ENCODE assay signal across 9 cellular contexts in genomic region chr11:122796128-122796717, GRCh38. TPM values are rescaled to one million over a fixed set of nuclear protein-coding genes. Genes with fewer than 3 reads are reported as not detected.
A peak's percentile ranks its signal among the peaks of the same experiment; 100 is the strongest.
DNase-seq lines count a peak whose midpoint lies in the region; ATAC-seq, FAIRE-seq and TF ChIP-seq lines count a peak whose summit lies in the region.
"Had no signal": no experiment of that assay in that cellular context is flagged by ENCODE, and none has a peak within 500 bp of the region (broad histone marks: within the 10 kb centered on the region; RNA-seq: fewer than 3 reads in every experiment).

No MANE protein-coding gene starts in this region.

- H3K4me1 ChIP-seq in IMR-90 (ENCODE audit: control insufficient read depth, insufficient read depth, low read length): peaks cover 7% of the 10 kb centered on the region
- H3K4me1 ChIP-seq in HepG2 (ENCODE audit: insufficient read depth, low read length): no peaks in the 10 kb centered on the region

- H2AFZ ChIP-seq in IMR-90 (replicated peaks; ENCODE audit: low read length, poor library complexity): peak overlapping the region; percentile 26
- no peak overlapping the region for H2AFZ ChIP-seq in HepG2 (ENCODE audit: low read length)

- H3K9ac ChIP-seq in IMR-90 (ENCODE audit: low read depth, low read length) (no peak overlapping the region), HepG2 (ENCODE audit: insufficient read depth, low read depth, low read length) (no peak overlapping the region)

- no peak overlapping the region for H2AK5ac ChIP-seq in IMR-90 (ENCODE audit: low read depth, low read length)

- POLR2A ChIA-PET in IMR-90 (lab: Charles Lee; ENCODE audit: unreplicated experiment) (no interaction called here), HepG2 (lab: Yijun Ruan, JAX) (no interaction called here)

- no peaks in the 10 kb centered on the region for H3K27me3 Mint-ChIP-seq in brain

- in situ Hi-C loops in IMR-90 (cut with MboI; ENCODE audit: low sequenced_read_pairs): loop anchor here (5.0 kb wide), 1 partner anchor 56 kb away; no protein-coding TSS in a partner anchor
- in situ Hi-C loops in HepG2 (cut with HindIII; ENCODE audit: extremely low pct_ligation_motif_present, low pct_unique_long_range_greater_than_20kb): no loop called here

- H4K20me1 ChIP-seq in IMR-90 (ENCODE audit: insufficient read depth, low read length): no peaks in the 10 kb centered on the region
- H4K20me1 ChIP-seq in HepG2 (ENCODE audit: insufficient read depth, low read length): no peaks in the 10 kb centered on the region; the same call in 1 of the 2 replicates

- H3K4me3 ChIP-seq in AG09309 (ENCODE audit: control insufficient read depth, low read depth, low read length): no peak overlapping the region
- no peak overlapping the region for H3K4me3 ChIP-seq in IMR-90 (ENCODE audit: insufficient read depth, low read depth, low read length)
- no peak overlapping the region for H3K4me3 ChIP-seq in HepG2 (replicated peaks in 1 of 3; ENCODE audit: insufficient read depth in 1 of 3, low read depth in 2 of 3, low read length in 3 of 3)

- no peaks in the 10 kb centered on the region for H3K79me2 ChIP-seq in HepG2 (ENCODE audit: insufficient read depth, low read length)

- H2AK9ac ChIP-seq in IMR-90 (replicated peaks; ENCODE audit: low read depth, low read length, poor library complexity): peak overlapping the region; percentile 52

- WGBS in IMR-90 (ENCODE audit: extremely low coverage in 2 of 2, insufficient read length in 1 of 2), 2 experiments: no CpG with 5 or more reads among the region's 11 CpGs
- WGBS in HepG2 (ENCODE audit: low lambda C conversion rate): 77% methylated on average over 9 of the region's 11 CpGs

- peak; percentile 92 for TF ChIP-seq CTCF in AG09309 (IDR thresholded peaks at IDR 0.05; ENCODE audit: control insufficient read depth, insufficient read depth, low read depth, low read length, missing control alignments)
- TF ChIP-seq CTCF in IMR-90 (conservative IDR thresholded peaks at IDR 0.05; ENCODE audit: low read depth, low read length): peak; percentile 60
- TF ChIP-seq CTCF in brain (conservative IDR thresholded peaks at IDR 0.05): peak; percentile 55 to 75
- TF ChIP-seq CTCF in HepG2 (CRISPR knock-in tag; IDR thresholded peaks at IDR 0.05): peak; percentile 70

- no peak for FAIRE-seq in HepG2 (lab: Jason Lieb, UNC)

- no TSS peak for BruUV-seq in IMR-90 (replicated peaks; lab: Mats Ljungman, UMichigan)
- no TSS peak for BruUV-seq in HepG2 (replicated peaks; lab: Mats Ljungman, UMichigan)

- no peak overlapping the region for H3K4me2 ChIP-seq in IMR-90 (ENCODE audit: low read depth, low read length)
- H3K4me2 ChIP-seq in HepG2 (ENCODE audit: low read depth, low read length): no peak overlapping the region

- no peak overlapping the region for H2BK20ac ChIP-seq in IMR-90 (ENCODE audit: low read depth, low read length)

- no peak overlapping the region for H4K91ac ChIP-seq in IMR-90 (ENCODE audit: insufficient read depth, low read depth, low read length)

- peaks cover 15% of the 10 kb centered on the region for H3K4me1 Mint-ChIP-seq in brain

- no peak overlapping the region for H3K18ac ChIP-seq in IMR-90 (ENCODE audit: low read depth, low read length)

- TF ChIP-seq RAD21 in IMR-90 (IDR thresholded peaks at IDR 0.05; ENCODE audit: low read length) (peak; percentile 52), HepG2 (CRISPR knock-in tag; IDR thresholded peaks at IDR 0.05) (no peak)

- CTCF ChIA-PET in IMR-90 (lab: Yijun Ruan, JAX) (interaction anchor here (0.6 to 1.8 kb wide), 10 partner anchors 11 to 225 kb away, joined by 3 to 8 read pairs (median 3); partner anchors contain the start of gene UBASH3B), HepG2 (lab: Yijun Ruan, JAX; ENCODE audit: low intra/inter-chr PET ratio, low total read pairs) (interaction anchor here (1.5 kb wide), 1 partner anchor 58 kb away, joined by 11 read pairs; no protein-coding TSS in a partner anchor)

- H3K23ac ChIP-seq in IMR-90 (ENCODE audit: low read depth, low read length): no peak overlapping the region

- H2BK5ac ChIP-seq in IMR-90 (ENCODE audit: low read depth, low read length, poor library complexity, severe bottlenecking): no peak overlapping the region

- no peak overlapping the region for H3K14ac ChIP-seq in IMR-90 (replicated peaks; ENCODE audit: low read depth, low read length)

- no peaks in the 10 kb centered on the region for H3K9me3 Mint-ChIP-seq in brain

- no peak for TF ChIP-seq EP300 in HepG2 (IDR thresholded peaks at IDR 0.05; ENCODE audit: low read depth in 2 of 2, low read length in 2 of 2)
- no peak for TF ChIP-seq EP300 in HepG2 (CRISPR knock-in tag; IDR thresholded peaks at IDR 0.05; ENCODE audit: borderline replicate concordance)

- H3K56ac ChIP-seq in IMR-90 (ENCODE audit: extremely low read depth, insufficient read depth, low read length): no peak overlapping the region

- H3K27ac Mint-ChIP-seq in brain: no peak overlapping the region

- H3K4me3 Mint-ChIP-seq in brain: no peak overlapping the region

- H2BK15ac ChIP-seq in IMR-90 (ENCODE audit: low read depth, low read length): no peak overlapping the region

- H4K5ac ChIP-seq in IMR-90 (ENCODE audit: low read depth, low read length): no peak overlapping the region

- H3K9me3 ChIP-seq in IMR-90 (ENCODE audit: control insufficient read depth, insufficient read depth, low read length): no peaks in the 10 kb centered on the region
- H3K9me3 ChIP-seq in HepG2 (ENCODE audit: low read length): no peaks in the 10 kb centered on the region

- intact Hi-C loops in IMR-90 (cut with micrococcal nuclease) (loop anchor here (1.0 kb wide), 1 partner anchor 58 kb away; no protein-coding TSS in a partner anchor), HepG2 (cut with micrococcal nuclease; ENCODE audit: unreplicated experiment) (loop anchor here (1.0 kb wide), 1 partner anchor 58 kb away; no protein-coding TSS in a partner anchor)

- peaks cover 25% of the 10 kb centered on the region for H3K36me3 ChIP-seq in IMR-90 (ENCODE audit: control insufficient read depth, insufficient read depth, low read length)
- peaks cover 9 to 16% of the 10 kb centered on the region in 2 experiments for H3K36me3 ChIP-seq in HepG2 (replicated peaks in 1 of 2; ENCODE audit: control insufficient read depth in 1 of 2, insufficient read depth in 2 of 2, low read length in 2 of 2)

- dilution Hi-C loops in IMR-90 (cut with HindIII; ENCODE audit: low sequenced_read_pairs, unreplicated experiment): no loop called here

- H3K9me1 ChIP-seq in IMR-90 (ENCODE audit: insufficient read depth, low read length): peaks cover 3% of the 10 kb centered on the region; the same call in 1 of the 2 replicates

- peaks cover 3 to 9% of the 10 kb centered on the region in 2 experiments; a peak in 3 of 4 replicates for H3K79me1 ChIP-seq in IMR-90 (ENCODE audit: low read depth in 1 of 2, low read length in 2 of 2)

- peaks cover 62% of the 10 kb centered on the region for H3K36me3 Mint-ChIP-seq in brain

- H3K27me3 ChIP-seq in IMR-90 (ENCODE audit: control insufficient read depth, insufficient read depth, low read length): no peaks in the 10 kb centered on the region
- no peaks in the 10 kb centered on the region for H3K27me3 ChIP-seq in HepG2 (ENCODE audit: control insufficient read depth in 1 of 2, insufficient read depth in 2 of 2, low read length in 2 of 2)

- H3K27ac ChIP-seq in IMR-90 (ENCODE audit: insufficient read depth, low read length): no peak overlapping the region
- no peak overlapping the region for H3K27ac ChIP-seq in HepG2 (ENCODE audit: extremely low read length, insufficient read depth, low read length)

- TF ChIP-seq POLR2A in IMR-90 (IDR thresholded peaks at IDR 0.05; ENCODE audit: low read depth, low read length): no peak
- TF ChIP-seq POLR2A in HepG2 (IDR thresholded peaks at IDR 0.05; ENCODE audit: insufficient read depth in 1 of 2, low read depth in 2 of 2, low read length in 2 of 2): no peak

- no peak overlapping the region for H4K8ac ChIP-seq in IMR-90 (ENCODE audit: low read depth in 2 of 2, low read length in 2 of 2)

- H2BK120ac ChIP-seq in IMR-90 (ENCODE audit: low read depth, low read length): no peak overlapping the region

- DNase-seq in AG09309 (ENCODE audit: low read depth) (no peak), IMR-90 (peak; percentile 36), UCSD-AML1 (lab: John Stamatoyannopoulos, UW; ENCODE audit: unreplicated experiment) (peak; percentile 51), HepG2 (ENCODE audit: low spot score) (peak; percentile 9), retina (no peak)
- DNase-seq in stimulated activated CD8-positive, alpha-beta memory T cell treated with anti-CD3 and anti-CD28 coated beads, Interleukin-4, amount 100 ng/mL, for 1 hour (ENCODE audit: low read depth in 2 of 2, low spot score in 1 of 2): peak; percentile 49 to 53

- no peak overlapping the region for H3K4ac ChIP-seq in IMR-90 (ENCODE audit: low read depth, low read length)

- ATAC-seq in GM19023 (IDR thresholded peaks at IDR 0.05; ENCODE audit: unreplicated experiment): peak; percentile 80
- ATAC-seq in IMR-90 (ENCODE audit: low read depth): no peak
- peak; percentile 74 for ATAC-seq in HepG2

TF ChIP-seq in HepG2, 621 proteins besides CTCF, POLR2A, EP300 and RAD21 (continues in another document):
- no peak for TF ChIP-seq ZNF263 (CRISPR knock-in tag; IDR thresholded peaks at IDR 0.05)

RNA-seq across cellular contexts. Expression of gene CRTAM, which starts 42.1 kb away (rescaled TPM):
- total RNA-seq in IMR-90 (2012; rRNA removed) (not detected in 2 replicates), HepG2 (2016; rRNA removed; fragmentation: Illumina TruSeq; extraction: Trizol) (not detected in 2 replicates)
- polyA plus RNA-seq in IMR-90 (2012; rRNA removed) (not detected in 2 replicates), brain (ENCODE audit: insufficient read depth, low read depth, low replicate concordance) (not detected), HepG2 (2011; rRNA removed) (not detected in 2 replicates)
- polyA plus RNA-seq in IMR-90 (2012; cell fraction: cytosol; rRNA removed): not detected in 2 replicates
- not detected in 2 replicates for polyA plus RNA-seq in IMR-90 (2012; cell fraction: nucleus; rRNA removed; ENCODE audit: low replicate concordance)
- not detected in 2 replicates for total RNA-seq in HepG2 (2016; cell fraction: cytosol; rRNA removed; fragmentation: Illumina TruSeq; extraction: Trizol; ENCODE audit: low read depth)
- not detected in 2 replicates for total RNA-seq in HepG2 (2016; cell fraction: insoluble cytoplasmic fraction; rRNA removed; fragmentation: Illumina TruSeq; extraction: Trizol)
- not detected in 2 replicates for total RNA-seq in HepG2 (2016; cell fraction: membrane; rRNA removed; fragmentation: Illumina TruSeq; extraction: Trizol)
- total RNA-seq in HepG2 (2016; cell fraction: nucleus; rRNA removed; fragmentation: Illumina TruSeq; extraction: Trizol): not detected in 2 replicates
- polyA plus RNA-seq in HepG2 (2011; cell fraction: cytosol; rRNA removed): not detected in 2 replicates
- not detected in 2 replicates for polyA plus RNA-seq in HepG2 (2011; cell fraction: nucleus; rRNA removed)
- polyA plus RNA-seq in HepG2 (2012): not detected in 2 replicates
- not detected in 2 replicates for polyA plus RNA-seq in HepG2 (2016; cell fraction: cytosol; fragmentation: Illumina TruSeq; extraction: Trizol; ENCODE audit: low read depth)
- polyA plus RNA-seq in HepG2 (2016; cell fraction: insoluble cytoplasmic fraction; fragmentation: Illumina TruSeq; extraction: Trizol; ENCODE audit: low read depth): not detected in 2 replicates
- polyA plus RNA-seq in HepG2 (2016; cell fraction: membrane; fragmentation: Illumina TruSeq; extraction: Trizol; ENCODE audit: low read depth): not detected in 2 replicates
- not detected in 2 replicates for polyA plus RNA-seq in HepG2 (2016; cell fraction: nucleus; fragmentation: Illumina TruSeq; extraction: Trizol; ENCODE audit: insufficient read depth, low read depth)
- polyA minus RNA-seq in HepG2 (2011; rRNA and poly(A)+ RNA removed; ENCODE audit: low replicate concordance): not detected in 2 replicates
- polyA minus RNA-seq in HepG2 (2011; cell fraction: cytosol; rRNA and poly(A)+ RNA removed): not detected in 2 replicates
- not detected in 2 replicates for polyA minus RNA-seq in HepG2 (2011; cell fraction: nucleus; rRNA and poly(A)+ RNA removed)
- total RNA-seq: pulmonary artery endothelial cell had no signal

Comparison
In these comparisons a context has a peak if more than half of its experiments do, and no peak if none do; other contexts are left out.
1. DNase-seq: peak in IMR-90 (single experiment), UCSD-AML1 (single experiment), HepG2 (single experiment) and stimulated activated CD8-positive, alpha-beta memory T cell treated with anti-CD3 and anti-CD28 coated beads, Interleukin-4, amount 100 ng/mL, for 1 hour (2 of 2); none in AG09309 (single experiment) and retina (single experiment).
2. Peak in every context shown above with its lines, with median percentiles within 50 percentile points of each other: CTCF ChIP-seq.